ENCODE assay signal across 16 cellular contexts in genomic region chr1:86202552-86203340, GRCh38. TPM values are rescaled to one million over a fixed set of nuclear protein-coding genes. Genes with fewer than 3 reads are reported as not detected.
A peak's percentile ranks its signal among the peaks of the same experiment; 100 is the strongest.
DNase-seq lines count a peak whose midpoint lies in the region; ATAC-seq, FAIRE-seq and TF ChIP-seq lines count a peak whose summit lies in the region.
"Had no signal": no experiment of that assay in that cellular context is flagged by ENCODE, and none has a peak within 500 bp of the region (broad histone marks: within the 10 kb centered on the region; RNA-seq: fewer than 3 reads in every experiment).

No MANE protein-coding gene starts in this region.

- CTCF ChIA-PET in K562 (lab: Yijun Ruan, JAX; ENCODE audit: low intra/inter-chr PET ratio) = no interaction called here
- CTCF ChIA-PET in activated CD8-positive, alpha-beta memory T cell treated with anti-CD3 and anti-CD28 coated beads, Interleukin-2, amount 10 ng/mL, durations not matched to agents 7 days and 5 days (lab: Charles Lee) = no interaction called here

- ATAC-seq in K562 (no peak), HG03139 (IDR thresholded peaks at IDR 0.05; ENCODE audit: unreplicated experiment) (no peak)
- ATAC-seq in natural killer cell treated with Interleukin-12 subunit alpha and Interleukin-12 subunit beta and Interleukin-15 and Interleukin-18, amount 100 ng/mL, for 72 hours = peak; percentile 38 to 55
- peak; percentile 53 for ATAC-seq in stimulated activated memory B cell treated with anti-CD40 and anti-IgM and Interleukin-4, amounts not matched to agents 10 μg/mL and 1 μg/mL and 100 μg/mL, for 72 hours
- no peak for ATAC-seq in activated CD8-positive, alpha-beta memory T cell treated with anti-CD3 and anti-CD28 coated beads, Interleukin-2, amount 10 ng/mL, durations not matched to agents 7 days and 5 days

- WGBS in K562 (ENCODE audit: insufficient coverage, low coverage, missing lambda C conversion rate) = 0% methylated on average over 4 of the region's 4 CpGs

- intact Hi-C loops in K562 (cut with micrococcal nuclease) = no loop called here

- H3K4me3 Mint-ChIP-seq in natural killer cell treated with Interleukin-12 subunit alpha and Interleukin-12 subunit beta and Interleukin-15 and Interleukin-18, amount 100 ng/mL, for 72 hours = no peak overlapping the region
- H3K4me3 Mint-ChIP-seq in stimulated activated memory B cell treated with anti-CD40 and anti-IgM and Interleukin-4, amounts not matched to agents 10 μg/mL and 1 μg/mL and 100 μg/mL, for 72 hours = no peak overlapping the region
- no peak overlapping the region for H3K4me3 Mint-ChIP-seq in activated CD8-positive, alpha-beta memory T cell treated with anti-CD3 and anti-CD28 coated beads, Interleukin-2, amount 10 ng/mL, durations not matched to agents 7 days and 5 days
- H3K4me3 Mint-ChIP-seq: CD4-positive, CD25-positive, alpha-beta regulatory T cell had no signal

- FAIRE-seq in K562 (lab: Jason Lieb, UNC) = no peak

- TF ChIP-seq RAD21 in K562 (CRISPR knock-in tag; conservative IDR thresholded peaks at IDR 0.05 in 1 of 2, IDR thresholded peaks at IDR 0.05 in 1 of 2) = no peak

- POLR2A ChIA-PET in K562 (lab: Yijun Ruan, JAX) = no interaction called here

- H3K27me3 Mint-ChIP-seq in natural killer cell treated with Interleukin-12 subunit alpha and Interleukin-12 subunit beta and Interleukin-15 and Interleukin-18, amount 100 ng/mL, for 72 hours = no peaks in the 10 kb centered on the region
- no peaks in the 10 kb centered on the region for H3K27me3 Mint-ChIP-seq in stimulated activated memory B cell treated with anti-CD40 and anti-IgM and Interleukin-4, amounts not matched to agents 10 μg/mL and 1 μg/mL and 100 μg/mL, for 72 hours
- H3K27me3 Mint-ChIP-seq in activated CD8-positive, alpha-beta memory T cell treated with anti-CD3 and anti-CD28 coated beads, Interleukin-2, amount 10 ng/mL, durations not matched to agents 7 days and 5 days = no peaks in the 10 kb centered on the region
- H3K27me3 Mint-ChIP-seq: CD4-positive, CD25-positive, alpha-beta regulatory T cell had no signal

- H2AFZ ChIP-seq in K562 (ENCODE audit: low read depth, low read length) = no peak overlapping the region
- H2AFZ ChIP-seq: GM23248 had no signal

- no peaks in the 10 kb centered on the region for H4K20me1 ChIP-seq in K562 (replicated peaks; ENCODE audit: control insufficient read depth, insufficient read depth, low read length)
- H4K20me1 ChIP-seq: BLaER1 treated with 17β-estradiol and CSF1 and Interleukin-3, amounts not matched to agents 10 nM and 100 nM had no signal

- no peaks in the 10 kb centered on the region for H3K79me2 ChIP-seq in K562 (ENCODE audit: control insufficient read depth, insufficient read depth, low read length)

- no peak for TF ChIP-seq EP300 in K562 (IDR thresholded peaks at IDR 0.05; ENCODE audit: low read length)

- H3K36me3 ChIP-seq in K562 (ENCODE audit: control insufficient read depth, insufficient read depth, low read length) = no peaks in the 10 kb centered on the region
- H3K36me3 ChIP-seq: BLaER1 treated with 17β-estradiol and CSF1 and Interleukin-3, amounts not matched to agents 10 nM and 100 nM had no signal

- H3K27ac ChIP-seq in K562 (ENCODE audit: extremely low read depth, low read depth, low read length) = no peak overlapping the region
- H3K27ac ChIP-seq: 22Rv1; BLaER1 treated with 17β-estradiol and CSF1 and Interleukin-3, amounts not matched to agents 10 nM and 100 nM; GM23248 had no signal

- no peaks in the 10 kb centered on the region for H3K4me1 Mint-ChIP-seq in natural killer cell treated with Interleukin-12 subunit alpha and Interleukin-12 subunit beta and Interleukin-15 and Interleukin-18, amount 100 ng/mL, for 72 hours (ENCODE audit: low read depth in 2 of 2)
- H3K4me1 Mint-ChIP-seq in stimulated activated memory B cell treated with anti-CD40 and anti-IgM and Interleukin-4, amounts not matched to agents 10 μg/mL and 1 μg/mL and 100 μg/mL, for 72 hours = no peaks in the 10 kb centered on the region
- H3K4me1 Mint-ChIP-seq in activated CD8-positive, alpha-beta memory T cell treated with anti-CD3 and anti-CD28 coated beads, Interleukin-2, amount 10 ng/mL, durations not matched to agents 7 days and 5 days = no peaks in the 10 kb centered on the region
- H3K4me1 Mint-ChIP-seq: CD4-positive, CD25-positive, alpha-beta regulatory T cell had no signal

- H3K4me3 ChIP-seq in K562 = no peak overlapping the region
- H3K4me3 ChIP-seq: BLaER1 treated with 17β-estradiol and CSF1 and Interleukin-3, amounts not matched to agents 10 nM and 100 nM; GM23248 had no signal

- TF ChIP-seq CTCF in K562 (IDR thresholded peaks at IDR 0.05 in 2 of 3, conservative IDR thresholded peaks at IDR 0.05 in 1 of 3; ENCODE audit: insufficient read depth in 2 of 3, low read depth in 1 of 3, low read length in 3 of 3) = no peak

- no peak overlapping the region for H3K9ac ChIP-seq in K562 (ENCODE audit: insufficient read depth in 1 of 2, low read depth in 2 of 2, low read length in 2 of 2)
- H3K9ac ChIP-seq: BLaER1 treated with 17β-estradiol and CSF1 and Interleukin-3, amounts not matched to agents 10 nM and 100 nM; GM23248 had no signal

- TF ChIP-seq POLR2A in K562 (conservative IDR thresholded peaks at IDR 0.05) = no peak

- H3K4me2 ChIP-seq in K562 (ENCODE audit: insufficient read depth, low read length) = no peak overlapping the region
- H3K4me2 ChIP-seq: BLaER1 treated with 17β-estradiol and CSF1 and Interleukin-3, amounts not matched to agents 10 nM and 100 nM had no signal

- no peaks in the 10 kb centered on the region for H3K9me3 ChIP-seq in K562 (replicated peaks; ENCODE audit: control insufficient read depth, insufficient read depth, low read depth, low read length)
- H3K9me3 ChIP-seq: BLaER1 treated with 17β-estradiol and CSF1 and Interleukin-3, amounts not matched to agents 10 nM and 100 nM had no signal

- no peak overlapping the region for H3K27ac Mint-ChIP-seq in natural killer cell treated with Interleukin-12 subunit alpha and Interleukin-12 subunit beta and Interleukin-15 and Interleukin-18, amount 100 ng/mL, for 72 hours
- no peak overlapping the region for H3K27ac Mint-ChIP-seq in stimulated activated memory B cell treated with anti-CD40 and anti-IgM and Interleukin-4, amounts not matched to agents 10 μg/mL and 1 μg/mL and 100 μg/mL, for 72 hours
- H3K27ac Mint-ChIP-seq in activated CD8-positive, alpha-beta memory T cell treated with anti-CD3 and anti-CD28 coated beads, Interleukin-2, amount 10 ng/mL, durations not matched to agents 7 days and 5 days = no peak overlapping the region
- H3K27ac Mint-ChIP-seq: CD4-positive, CD25-positive, alpha-beta regulatory T cell had no signal

- H3K36me3 Mint-ChIP-seq in natural killer cell treated with Interleukin-12 subunit alpha and Interleukin-12 subunit beta and Interleukin-15 and Interleukin-18, amount 100 ng/mL, for 72 hours = no peaks in the 10 kb centered on the region
- H3K36me3 Mint-ChIP-seq in stimulated activated memory B cell treated with anti-CD40 and anti-IgM and Interleukin-4, amounts not matched to agents 10 μg/mL and 1 μg/mL and 100 μg/mL, for 72 hours = no peaks in the 10 kb centered on the region
- no peaks in the 10 kb centered on the region for H3K36me3 Mint-ChIP-seq in activated CD8-positive, alpha-beta memory T cell treated with anti-CD3 and anti-CD28 coated beads, Interleukin-2, amount 10 ng/mL, durations not matched to agents 7 days and 5 days
- H3K36me3 Mint-ChIP-seq: CD4-positive, CD25-positive, alpha-beta regulatory T cell had no signal

- no TSS peak for BruUV-seq in K562 (replicated peaks; lab: Mats Ljungman, UMichigan)

- in situ Hi-C loops in K562 (cut with MboI) = no loop called here

- no peaks in the 10 kb centered on the region for H3K9me1 ChIP-seq in K562 (ENCODE audit: control insufficient read depth, insufficient read depth, low read length)

- peak; percentile 24 for DNase-seq in NCI-H82 (lab: John Stamatoyannopoulos, UW)
- DNase-seq in NCI-H82 treated with DMSO at 0.1 percent for 48 hours (lab: John Stamatoyannopoulos, UW; ENCODE audit: unreplicated experiment) = no peak
- DNase-seq in K562 (ENCODE audit: extremely low read depth in 1 of 4, low spot score in 3 of 4) = no peak
- no peak for DNase-seq in natural killer cell treated with Interleukin-12 subunit alpha and Interleukin-12 subunit beta and Interleukin-15 and Interleukin-18, amount 100 ng/mL, for 72 hours (ENCODE audit: low spot score)
- DNase-seq in activated CD8-positive, alpha-beta memory T cell treated with anti-CD3 and anti-CD28 coated beads, Interleukin-2, amount 10 ng/mL, durations not matched to agents 7 days and 5 days = no peak
- no peak for DNase-seq in activated naive CD4-positive, alpha-beta T cell treated with Interleukin-2 at 50 U/mL for 16 hours
- DNase-seq: ACHN; CD4-positive, CD25-positive, alpha-beta regulatory T cell; GF-D8; GM23248; H7 had no signal

- no peaks in the 10 kb centered on the region for H3K4me1 ChIP-seq in K562 (replicated peaks in 1 of 2; ENCODE audit: control insufficient read depth in 2 of 2, insufficient read depth in 2 of 2, low read length in 2 of 2)
- H3K4me1 ChIP-seq: BLaER1 treated with 17β-estradiol and CSF1 and Interleukin-3, amounts not matched to agents 10 nM and 100 nM had no signal

- no peaks in the 10 kb centered on the region for H3K9me3 Mint-ChIP-seq in natural killer cell treated with Interleukin-12 subunit alpha and Interleukin-12 subunit beta and Interleukin-15 and Interleukin-18, amount 100 ng/mL, for 72 hours
- no peaks in the 10 kb centered on the region for H3K9me3 Mint-ChIP-seq in stimulated activated memory B cell treated with anti-CD40 and anti-IgM and Interleukin-4, amounts not matched to agents 10 μg/mL and 1 μg/mL and 100 μg/mL, for 72 hours
- no peaks in the 10 kb centered on the region for H3K9me3 Mint-ChIP-seq in activated CD8-positive, alpha-beta memory T cell treated with anti-CD3 and anti-CD28 coated beads, Interleukin-2, amount 10 ng/mL, durations not matched to agents 7 days and 5 days (ENCODE audit: low read depth)
- H3K9me3 Mint-ChIP-seq: CD4-positive, CD25-positive, alpha-beta regulatory T cell had no signal

- no peaks in the 10 kb centered on the region for H3K27me3 ChIP-seq in K562 (ENCODE audit: control insufficient read depth in 2 of 2, insufficient read depth in 2 of 2, low read length in 2 of 2)
- H3K27me3 ChIP-seq: BLaER1 treated with 17β-estradiol and CSF1 and Interleukin-3, amounts not matched to agents 10 nM and 100 nM had no signal

RNA-seq across cellular contexts. Expression of gene COL24A1, which starts 46.2 kb away (rescaled TPM):
- total RNA-seq in K562 (2011; cell fraction: chromatin; rRNA removed; ENCODE audit: low replicate concordance) = not detected in 2 replicates
- total RNA-seq in K562 (2011; cell fraction: nucleolus; rRNA removed) = not detected in 2 replicates
- total RNA-seq in K562 (2011; cell fraction: nucleoplasm; rRNA removed) = not detected in 2 replicates
- total RNA-seq in K562 (2014; rRNA removed) (under 0.01 TPM in 1 of 2 replicates, not detected in the other), K562 (2014; rRNA removed; fragmentation: Illumina TruSeq; extraction: Trizol) (0.04 and 0.19 TPM in 2 replicates), K562 (2015; rRNA removed; fragmentation: Illumina TruSeq; extraction: Trizol) (0.08 TPM in 1 of 2 replicates, not detected in the other), K562 (2021) (0.02 and 0.07 TPM in 2 replicates)
- polyA plus RNA-seq in K562 (2011; rRNA removed) (0.04 and 0.06 TPM in 2 replicates), K562 (2014; fragmentation: Illumina TruSeq; extraction: Trizol) (0.01 and 0.06 TPM in 2 replicates), K562 (2014; fragmentation: Nextera tagmentation; extraction: Ambion mirVana) (under 1 TPM; 0.03 to 0.04 TPM), K562 (2014; rRNA removed) (0.01 and 0.04 TPM in 2 replicates)
- polyA plus RNA-seq in K562 (2011; cell fraction: cytosol; rRNA removed) = 0.01 TPM in 1 of 2 replicates, not detected in the other
- 0.07 TPM in 1 of 2 replicates, not detected in the other for polyA plus RNA-seq in K562 (2011; cell fraction: nucleus; rRNA removed)
- 0.01 and 0.06 TPM in 2 replicates for polyA plus RNA-seq in K562 (2012)
- 0.07 TPM in 1 of 2 replicates, not detected in the other for polyA minus RNA-seq in K562 (2011; rRNA and poly(A)+ RNA removed)
- not detected in 2 replicates for polyA minus RNA-seq in K562 (2011; cell fraction: cytosol; rRNA and poly(A)+ RNA removed)
- polyA minus RNA-seq in K562 (2011; cell fraction: nucleus; rRNA and poly(A)+ RNA removed) = not detected in 2 replicates
- total RNA-seq in natural killer cell treated with Interleukin-12 subunit alpha and Interleukin-12 subunit beta and Interleukin-15 and Interleukin-18, amount 100 ng/mL, for 72 hours = not detected
- total RNA-seq in activated CD8-positive, alpha-beta memory T cell treated with anti-CD3 and anti-CD28 coated beads, Interleukin-2, amount 10 ng/mL, durations not matched to agents 7 days and 5 days = not detected
- total RNA-seq: HT1080 had no signal
- polyA plus RNA-seq: CD4-positive, CD25-positive, alpha-beta regulatory T cell had no signal

Comparison
In these comparisons a context has a peak if more than half of its experiments do, and no peak if none do; other contexts are left out.
1. ATAC-seq: peak in natural killer cell treated with Interleukin-12 subunit alpha and Interleukin-12 subunit beta and Interleukin-15 and Interleukin-18, amount 100 ng/mL, for 72 hours (2 of 2) and stimulated activated memory B cell treated with anti-CD40 and anti-IgM and Interleukin-4, amounts not matched to agents 10 μg/mL and 1 μg/mL and 100 μg/mL, for 72 hours (single experiment); none in K562 (single experiment), activated CD8-positive, alpha-beta memory T cell treated with anti-CD3 and anti-CD28 coated beads, Interleukin-2, amount 10 ng/mL, durations not matched to agents 7 days and 5 days (single experiment) and HG03139 (single experiment).